1 cellular context compared by ENCODE assay signal in the genomic region with DNA sequence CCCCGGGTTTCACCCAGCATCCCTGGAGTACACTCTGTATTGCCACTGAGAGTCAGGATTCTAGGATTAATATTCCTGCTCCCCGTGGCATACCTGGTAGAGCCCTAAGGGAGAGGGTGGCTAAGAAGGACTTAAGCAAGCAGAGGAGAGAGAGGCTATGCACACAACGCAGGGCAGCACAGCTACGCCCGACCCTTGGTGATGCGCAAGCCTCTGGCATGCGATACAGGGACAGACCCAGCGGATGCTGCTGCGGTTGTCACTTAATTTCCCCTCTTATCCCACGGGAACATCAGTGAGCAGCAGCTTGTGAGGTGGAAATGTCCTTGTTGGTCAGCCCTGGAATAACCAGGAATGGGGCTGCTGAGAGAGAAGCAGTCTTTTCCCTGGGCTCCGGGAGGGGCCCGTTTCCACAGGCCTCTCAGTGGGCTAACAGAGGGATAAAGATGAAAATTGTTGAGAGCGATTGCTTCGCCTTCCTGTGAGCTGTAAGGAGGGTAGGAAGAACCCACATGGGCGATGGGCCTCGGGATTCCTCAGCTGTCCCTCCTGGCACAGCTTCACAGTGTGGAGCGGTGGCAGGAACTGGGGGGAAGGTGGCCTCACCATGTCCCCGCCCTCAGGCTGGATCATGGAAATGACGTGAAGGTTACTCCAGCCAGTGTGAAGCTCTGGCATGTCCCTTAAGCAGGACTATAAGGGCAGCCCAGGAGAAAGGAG.
TF ChIP-seq lines count a peak whose summit lies in the region.

No MANE protein-coding gene starts in this region.

TF ChIP-seq in HepG2, 621 proteins besides CTCF, POLR2A, EP300 and RAD21:
- no peak for TF ChIP-seq MAFK (conservative IDR thresholded peaks at IDR 0.05 in 1 of 2, IDR thresholded peaks at IDR 0.05 in 1 of 2; ENCODE audit: low read length in 2 of 2)
- no peak for TF ChIP-seq ZBTB42 (CRISPR knock-in tag; IDR thresholded peaks at IDR 0.05)
- TF ChIP-seq SNAPC2 (CRISPR knock-in tag; IDR thresholded peaks at IDR 0.05) = no peak
- no peak for TF ChIP-seq YEATS4 (CRISPR knock-in tag; IDR thresholded peaks at IDR 0.05; ENCODE audit: borderline replicate concordance)
